In genomic region chrX:112738347-112739033, GRCh38 we compare ENCODE assay signal across 15 cellular contexts. TPM values are rescaled to one million over a fixed set of nuclear protein-coding genes. Genes with fewer than 3 reads are reported as not detected.
A peak's percentile ranks its signal among the peaks of the same experiment; 100 is the strongest.
DNase-seq lines count a peak whose midpoint lies in the region; ATAC-seq, FAIRE-seq and TF ChIP-seq lines count a peak whose summit lies in the region.
"Had no signal": no experiment of that assay in that cellular context is flagged by ENCODE, and none has a peak within 500 bp of the region (broad histone marks: within the 10 kb centered on the region; RNA-seq: fewer than 3 reads in every experiment).

No MANE protein-coding gene starts in this region.

- WGBS in HepG2 (ENCODE audit: low lambda C conversion rate): 57% methylated on average over 3 of the region's 5 CpGs

- H3K4me2 ChIP-seq in HepG2 (ENCODE audit: low read depth, low read length): no peak overlapping the region

- ATAC-seq in GM21529 (IDR thresholded peaks at IDR 0.05; ENCODE audit: unreplicated experiment): peak; percentile 50
- peak; percentile 92 for ATAC-seq in HG03378 (IDR thresholded peaks at IDR 0.05; ENCODE audit: unreplicated experiment)
- ATAC-seq in HepG2: no peak
- ATAC-seq: naive thymus-derived CD4-positive, alpha-beta T cell; right lobe of liver had no signal

- CTCF ChIA-PET in HepG2 (lab: Yijun Ruan, JAX; ENCODE audit: low intra/inter-chr PET ratio, low total read pairs): no interaction called here

- TF ChIP-seq EP300 in HepG2 (IDR thresholded peaks at IDR 0.05; ENCODE audit: low read depth in 2 of 2, low read length in 2 of 2) (no peak), HepG2 (CRISPR knock-in tag; IDR thresholded peaks at IDR 0.05; ENCODE audit: borderline replicate concordance) (no peak)

- no peak overlapping the region for H3K27ac ChIP-seq in HepG2 (ENCODE audit: extremely low read length, insufficient read depth, low read length)
- H3K27ac ChIP-seq: right lobe of liver, uterus had no signal

- H3K79me2 ChIP-seq in HepG2 (ENCODE audit: insufficient read depth, low read length): no peaks in the 10 kb centered on the region

- no peaks in the 10 kb centered on the region for H3K27me3 ChIP-seq in HepG2 (ENCODE audit: control insufficient read depth in 1 of 2, insufficient read depth in 2 of 2, low read length in 2 of 2)
- H3K27me3 ChIP-seq: right lobe of liver, uterus had no signal

- FAIRE-seq in HepG2 (lab: Jason Lieb, UNC) (no peak), urothelium cell line (lab: Jason Lieb, UNC) (no peak)

- BruUV-seq in HepG2 (replicated peaks; lab: Mats Ljungman, UMichigan): no TSS peak

- no peak for TF ChIP-seq CTCF in HepG2 (CRISPR knock-in tag; IDR thresholded peaks at IDR 0.05)

- in situ Hi-C loops in HepG2 (cut with HindIII; ENCODE audit: extremely low pct_ligation_motif_present, low pct_unique_long_range_greater_than_20kb): no loop called here

- peak; percentile 57 for DNase-seq in activated CD8-positive, alpha-beta memory T cell treated with anti-CD3 and anti-CD28 coated beads, Interleukin-2, amount 50 U/mL, for 48 hours
- no peak for DNase-seq in activated CD8-positive, alpha-beta memory T cell treated with anti-CD3 and anti-CD28 coated beads for 24 hours
- peak; percentile 2 to 17 for DNase-seq in stimulated activated CD4-positive, alpha-beta T cell treated with anti-CD3 and anti-CD28 coated beads, Interleukin-4, amount 100 ng/mL, for 48 hours (ENCODE audit: low read depth in 2 of 2)
- no peak for DNase-seq in occipital lobe (lab: John Stamatoyannopoulos, UW)
- no peak for DNase-seq in HepG2 (ENCODE audit: low spot score)
- no peak for DNase-seq in urothelium cell line (ENCODE audit: low spot score)
- DNase-seq: anterior cingulate cortex; DMS153; foreskin melanocyte; naive thymus-derived CD4-positive, alpha-beta T cell; NCI-H2081 treated with DMSO at 0.1 percent for 48 hours; right lobe of liver; uterus had no signal

- no peaks in the 10 kb centered on the region for H4K20me1 ChIP-seq in HepG2 (ENCODE audit: insufficient read depth, low read length)

- no peaks in the 10 kb centered on the region for H3K36me3 ChIP-seq in HepG2 (replicated peaks in 1 of 2; ENCODE audit: control insufficient read depth in 1 of 2, insufficient read depth in 2 of 2, low read length in 2 of 2)
- H3K36me3 ChIP-seq: right lobe of liver, uterus had no signal

- no peak for TF ChIP-seq RAD21 in HepG2 (CRISPR knock-in tag; IDR thresholded peaks at IDR 0.05)

- no peak overlapping the region for H3K9ac ChIP-seq in HepG2 (ENCODE audit: insufficient read depth, low read depth, low read length)

- no peak overlapping the region for H2AFZ ChIP-seq in HepG2 (ENCODE audit: low read length)

- POLR2A ChIA-PET in HepG2 (lab: Yijun Ruan, JAX): no interaction called here

- no peaks in the 10 kb centered on the region for H3K4me1 ChIP-seq in HepG2 (ENCODE audit: insufficient read depth, low read length)
- H3K4me1 ChIP-seq: right lobe of liver, uterus had no signal

- TF ChIP-seq POLR2A in HepG2 (IDR thresholded peaks at IDR 0.05; ENCODE audit: insufficient read depth in 1 of 2, low read depth in 2 of 2, low read length in 2 of 2): no peak

- intact Hi-C loops in HepG2 (cut with micrococcal nuclease; ENCODE audit: unreplicated experiment): no loop called here

- no peak overlapping the region for H3K4me3 ChIP-seq in HepG2 (replicated peaks in 1 of 3; ENCODE audit: insufficient read depth in 1 of 3, low read depth in 2 of 3, low read length in 3 of 3)
- H3K4me3 ChIP-seq: right lobe of liver, uterus had no signal

- H3K9me3 ChIP-seq in HepG2 (ENCODE audit: low read length): no peaks in the 10 kb centered on the region
- H3K9me3 ChIP-seq: right lobe of liver, uterus had no signal

TF ChIP-seq in HepG2, 621 proteins besides CTCF, POLR2A, EP300 and RAD21:
- TF ChIP-seq RFXAP (CRISPR knock-in tag; IDR thresholded peaks at IDR 0.05; ENCODE audit: borderline replicate concordance) (no peak), ELF1 (CRISPR knock-in tag; IDR thresholded peaks at IDR 0.05) (no peak), ZNF546 (CRISPR knock-in tag; conservative IDR thresholded peaks at IDR 0.05) (no peak), CREB3 (CRISPR knock-in tag; IDR thresholded peaks at IDR 0.05) (no peak)

RNA-seq across cellular contexts. Expression of gene LHFPL1, which starts 58.8 kb away (rescaled TPM):
- total RNA-seq in occipital lobe (0.31 TPM), HepG2 (2016; rRNA removed; fragmentation: Illumina TruSeq; extraction: Trizol) (not detected in 2 replicates)
- not detected in 2 replicates for total RNA-seq in HepG2 (2016; cell fraction: cytosol; rRNA removed; fragmentation: Illumina TruSeq; extraction: Trizol; ENCODE audit: low read depth)
- not detected in 2 replicates for total RNA-seq in HepG2 (2016; cell fraction: insoluble cytoplasmic fraction; rRNA removed; fragmentation: Illumina TruSeq; extraction: Trizol)
- total RNA-seq in HepG2 (2016; cell fraction: membrane; rRNA removed; fragmentation: Illumina TruSeq; extraction: Trizol): not detected in 2 replicates
- total RNA-seq in HepG2 (2016; cell fraction: nucleus; rRNA removed; fragmentation: Illumina TruSeq; extraction: Trizol): not detected in 2 replicates
- polyA plus RNA-seq in HepG2 (2011; rRNA removed): not detected in 2 replicates
- not detected in 2 replicates for polyA plus RNA-seq in HepG2 (2011; cell fraction: cytosol; rRNA removed)
- polyA plus RNA-seq in HepG2 (2011; cell fraction: nucleus; rRNA removed): not detected in 2 replicates
- polyA plus RNA-seq in HepG2 (2012): not detected in 2 replicates
- polyA plus RNA-seq in HepG2 (2016; cell fraction: cytosol; fragmentation: Illumina TruSeq; extraction: Trizol; ENCODE audit: low read depth): not detected in 2 replicates
- not detected in 2 replicates for polyA plus RNA-seq in HepG2 (2016; cell fraction: insoluble cytoplasmic fraction; fragmentation: Illumina TruSeq; extraction: Trizol; ENCODE audit: low read depth)
- not detected in 2 replicates for polyA plus RNA-seq in HepG2 (2016; cell fraction: membrane; fragmentation: Illumina TruSeq; extraction: Trizol; ENCODE audit: low read depth)
- not detected in 2 replicates for polyA plus RNA-seq in HepG2 (2016; cell fraction: nucleus; fragmentation: Illumina TruSeq; extraction: Trizol; ENCODE audit: insufficient read depth, low read depth)
- not detected in 2 replicates for polyA minus RNA-seq in HepG2 (2011; rRNA and poly(A)+ RNA removed; ENCODE audit: low replicate concordance)
- polyA minus RNA-seq in HepG2 (2011; cell fraction: cytosol; rRNA and poly(A)+ RNA removed): not detected in 2 replicates
- polyA minus RNA-seq in HepG2 (2011; cell fraction: nucleus; rRNA and poly(A)+ RNA removed): not detected in 2 replicates
- total RNA-seq: right lobe of liver had no signal

Comparison
In these comparisons a context has a peak if more than half of its experiments do, and no peak if none do; other contexts are left out.
1. DNase-seq: peak in activated CD8-positive, alpha-beta memory T cell treated with anti-CD3 and anti-CD28 coated beads, Interleukin-2, amount 50 U/mL, for 48 hours (single experiment) and stimulated activated CD4-positive, alpha-beta T cell treated with anti-CD3 and anti-CD28 coated beads, Interleukin-4, amount 100 ng/mL, for 48 hours (2 of 2); none in activated CD8-positive, alpha-beta memory T cell treated with anti-CD3 and anti-CD28 coated beads for 24 hours (single experiment), occipital lobe (single experiment), HepG2 (single experiment) and urothelium cell line (single experiment).